16 cellular contexts compared by ENCODE assay signal in genomic region chr17:48719642-48720262, GRCh38. TPM values are rescaled to one million over a fixed set of nuclear protein-coding genes. Genes with fewer than 3 reads are reported as not detected.
A peak's percentile ranks its signal among the peaks of the same experiment; 100 is the strongest.
DNase-seq lines count a peak whose midpoint lies in the region; ATAC-seq and TF ChIP-seq lines count a peak whose summit lies in the region.
"Had no signal": no experiment of that assay in that cellular context is flagged by ENCODE, and none has a peak within 500 bp of the region (broad histone marks: within the 10 kb centered on the region; RNA-seq: fewer than 3 reads in every experiment).

No MANE protein-coding gene starts in this region.

- H3K23ac ChIP-seq in mesendoderm (ENCODE audit: low read length) = peak overlapping the region; percentile 72

- H4K5ac ChIP-seq in mesendoderm (ENCODE audit: low read length) = no peak overlapping the region

- TF ChIP-seq CTCF in right atrium auricular region (IDR thresholded peaks at IDR 0.05) (no peak), MM.1S (IDR thresholded peaks at IDR 0.05; ENCODE audit: low read length) (no peak), left lung (IDR thresholded peaks at IDR 0.05) (no peak)

- DNase-seq in right cardiac atrium (no peak), right atrium auricular region (ENCODE audit: low spot score) (no peak), mesendoderm (peak; percentile 96), MM.1S (no peak), left lung (no peak)
- no peak for DNase-seq in activated T-helper 1 cell treated with anti-CD3 and anti-CD28 coated beads, Interleukin-12 subunit alpha, Interleukin-12 subunit beta, Interleukin-2, Interleukin-4 antibody, amounts not matched to agents 30 ng/mL and 10 ng/mL and 1 ng/mL, durations not matched to agents 14 hours and 24 hours and 36 hours (ENCODE audit: low spot score)
- DNase-seq: amniotic stem cell, NCI-H1048, NCI-H526 treated with DMSO at 0.1 percent for 48 hours, uterus had no signal

- peak overlapping the region; percentile 47 for H2AK5ac ChIP-seq in mesendoderm (ENCODE audit: low read length)

- peaks cover 90% of the 10 kb centered on the region for H3K27me3 Mint-ChIP-seq in activated T-helper 1 cell treated with anti-CD3 and anti-CD28 coated beads, Interleukin-12 subunit alpha, Interleukin-12 subunit beta, Interleukin-2, Interleukin-4 antibody, amounts not matched to agents 30 ng/mL and 10 ng/mL and 1 ng/mL, durations not matched to agents 14 hours and 24 hours and 36 hours (ENCODE audit: insufficient read depth)

- H2BK15ac ChIP-seq in mesendoderm (replicated peaks; ENCODE audit: low read depth) = no peak overlapping the region

- no peaks in the 10 kb centered on the region for H3K79me1 ChIP-seq in mesendoderm (ENCODE audit: low read length)

- no peak overlapping the region for H2BK120ac ChIP-seq in mesendoderm (ENCODE audit: low read depth, low read length)

- H3K9me3 ChIP-seq in right cardiac atrium (ENCODE audit: control insufficient read depth, low read length) (no peaks in the 10 kb centered on the region), right atrium auricular region (no peaks in the 10 kb centered on the region), MM.1S (replicated peaks; ENCODE audit: insufficient read depth, low read length) (no peaks in the 10 kb centered on the region), left lung (no peaks in the 10 kb centered on the region)
- H3K9me3 ChIP-seq: uterus had no signal

- H3K79me2 ChIP-seq in mesendoderm (ENCODE audit: control insufficient read depth, insufficient read depth, low read length) = no peaks in the 10 kb centered on the region
- H3K79me2 ChIP-seq in MM.1S (ENCODE audit: low read length) = no peaks in the 10 kb centered on the region

- H4K8ac ChIP-seq in mesendoderm (ENCODE audit: low read depth, low read length) = no peak overlapping the region

- peak overlapping the region; percentile 65 for H3K27ac Mint-ChIP-seq in activated T-helper 1 cell treated with anti-CD3 and anti-CD28 coated beads, Interleukin-12 subunit alpha, Interleukin-12 subunit beta, Interleukin-2, Interleukin-4 antibody, amounts not matched to agents 30 ng/mL and 10 ng/mL and 1 ng/mL, durations not matched to agents 14 hours and 24 hours and 36 hours

- H3K36me3 ChIP-seq in right atrium auricular region = no peaks in the 10 kb centered on the region
- H3K36me3 ChIP-seq in mesendoderm (ENCODE audit: control insufficient read depth, insufficient read depth, low read length) = no peaks in the 10 kb centered on the region
- H3K36me3 ChIP-seq in MM.1S (replicated peaks; ENCODE audit: insufficient read depth, low read length) = no peaks in the 10 kb centered on the region
- no peaks in the 10 kb centered on the region for H3K36me3 ChIP-seq in left lung
- H3K36me3 ChIP-seq: BLaER1 treated with 17β-estradiol and CSF1 and Interleukin-3, amounts not matched to agents 10 nM and 100 nM; uterus had no signal

- H3K4me1 ChIP-seq in right cardiac atrium (ENCODE audit: control insufficient read depth, insufficient read depth, low read length) = no peaks in the 10 kb centered on the region
- H3K4me1 ChIP-seq in right atrium auricular region = peaks cover 0 to 31% of the 10 kb centered on the region in 2 donors
- peaks cover 2% of the 10 kb centered on the region for H3K4me1 ChIP-seq in mesendoderm (ENCODE audit: control insufficient read depth, low read depth, low read length)
- no peaks in the 10 kb centered on the region for H3K4me1 ChIP-seq in MM.1S (ENCODE audit: low read length)
- H3K4me1 ChIP-seq in left lung = peaks cover 7 to 32% of the 10 kb centered on the region in 2 donors
- H3K4me1 ChIP-seq: uterus had no signal

- peak overlapping the region; percentile 83 for H3K9ac ChIP-seq in mesendoderm (ENCODE audit: low read length)
- no peak overlapping the region for H3K9ac ChIP-seq in MM.1S (ENCODE audit: low read length)
- H3K9ac ChIP-seq: BLaER1 treated with 17β-estradiol and CSF1 and Interleukin-3, amounts not matched to agents 10 nM and 100 nM had no signal

- H3K36me3 Mint-ChIP-seq in activated T-helper 1 cell treated with anti-CD3 and anti-CD28 coated beads, Interleukin-12 subunit alpha, Interleukin-12 subunit beta, Interleukin-2, Interleukin-4 antibody, amounts not matched to agents 30 ng/mL and 10 ng/mL and 1 ng/mL, durations not matched to agents 14 hours and 24 hours and 36 hours (ENCODE audit: low read depth) = peaks cover 1% of the 10 kb centered on the region

- H3K4me2 ChIP-seq in mesendoderm (ENCODE audit: low read length) (peak overlapping the region; percentile 29), MM.1S (ENCODE audit: low read depth, low read length) (no peak overlapping the region)

- H3K56ac ChIP-seq in mesendoderm (ENCODE audit: low read length) = peak overlapping the region; percentile 89

- H3K4me1 Mint-ChIP-seq in activated T-helper 1 cell treated with anti-CD3 and anti-CD28 coated beads, Interleukin-12 subunit alpha, Interleukin-12 subunit beta, Interleukin-2, Interleukin-4 antibody, amounts not matched to agents 30 ng/mL and 10 ng/mL and 1 ng/mL, durations not matched to agents 14 hours and 24 hours and 36 hours (ENCODE audit: low read depth) = peaks cover 15% of the 10 kb centered on the region

- peak overlapping the region; percentile 38 for H3K4ac ChIP-seq in mesendoderm (ENCODE audit: low read depth, low read length)

- no peaks in the 10 kb centered on the region for H3K9me2 ChIP-seq in MM.1S (replicated peaks; ENCODE audit: insufficient read depth, low read length)

- intact Hi-C loops in right cardiac atrium (cut with DNase I) = loop anchor here in 2 of 4 donors (10.0 kb wide), 1 partner anchor 165 kb away; no protein-coding TSS in a partner anchor
- intact Hi-C loops in activated T-helper 1 cell treated with anti-CD3 and anti-CD28 coated beads, Interleukin-12 subunit alpha, Interleukin-12 subunit beta, Interleukin-2, Interleukin-4 antibody, amounts not matched to agents 30 ng/mL and 10 ng/mL and 1 ng/mL, durations not matched to agents 14 hours and 24 hours and 36 hours (cut with micrococcal nuclease) = loop anchor here (5.0 to 10.0 kb wide), 2 partner anchors 47 to 75 kb away; no protein-coding TSS in a partner anchor
- intact Hi-C loops in left lung (cut with DNase I) = loop anchor here in 1 of 2 donors (10.0 kb wide), 2 partner anchors 75 to 275 kb away; partner anchors contain the start of gene IGF2BP1

- peak overlapping the region; percentile 31 for H2BK5ac ChIP-seq in mesendoderm (ENCODE audit: low read length)

- peak overlapping the region; percentile 3 for H3K4me3 ChIP-seq in right cardiac atrium (ENCODE audit: low read length)
- H3K4me3 ChIP-seq in right atrium auricular region = no peak overlapping the region
- no peak overlapping the region for H3K4me3 ChIP-seq in mesendoderm (ENCODE audit: low read length)
- H3K4me3 ChIP-seq in MM.1S (ENCODE audit: low read length) = no peak overlapping the region
- no peak overlapping the region for H3K4me3 ChIP-seq in left lung
- H3K4me3 ChIP-seq: uterus had no signal

- H3K9me3 Mint-ChIP-seq in activated T-helper 1 cell treated with anti-CD3 and anti-CD28 coated beads, Interleukin-12 subunit alpha, Interleukin-12 subunit beta, Interleukin-2, Interleukin-4 antibody, amounts not matched to agents 30 ng/mL and 10 ng/mL and 1 ng/mL, durations not matched to agents 14 hours and 24 hours and 36 hours = no peaks in the 10 kb centered on the region

- no peaks in the 10 kb centered on the region for H4K20me1 ChIP-seq in MM.1S (ENCODE audit: insufficient read depth, low read length)

- no peaks in the 10 kb centered on the region for H3F3A ChIP-seq in MM.1S (ENCODE audit: insufficient read depth, low read length)

- H3K4me3 Mint-ChIP-seq in activated T-helper 1 cell treated with anti-CD3 and anti-CD28 coated beads, Interleukin-12 subunit alpha, Interleukin-12 subunit beta, Interleukin-2, Interleukin-4 antibody, amounts not matched to agents 30 ng/mL and 10 ng/mL and 1 ng/mL, durations not matched to agents 14 hours and 24 hours and 36 hours = no peak overlapping the region

- H3K27ac ChIP-seq in right cardiac atrium (ENCODE audit: low read length) (no peak overlapping the region), right atrium auricular region (no peak overlapping the region), mesendoderm (ENCODE audit: low read depth, low read length) (peak overlapping the region; percentile 97), MM.1S (ENCODE audit: low read length) (no peak overlapping the region), left lung (no peak overlapping the region)
- H3K27ac ChIP-seq: BLaER1 treated with 17β-estradiol and CSF1 and Interleukin-3, amounts not matched to agents 10 nM and 100 nM; HL-60; uterus had no signal

- no peak overlapping the region for H2AFZ ChIP-seq in MM.1S (ENCODE audit: low read length)

- WGBS in right cardiac atrium = 7% methylated on average over 37 of the region's 37 CpGs
- no CpG with 5 or more reads among the region's 37 CpGs for WGBS in mesendoderm (ENCODE audit: extremely low coverage, insufficient coverage, low lambda C conversion rate)

- H3K18ac ChIP-seq in mesendoderm (ENCODE audit: low read length) = peak overlapping the region; percentile 29

- H3K27me3 ChIP-seq in right cardiac atrium (ENCODE audit: control insufficient read depth, insufficient read depth) (peaks cover 4% of the 10 kb centered on the region), right atrium auricular region (peaks cover 71 to 81% of the 10 kb centered on the region in 2 donors), mesendoderm (ENCODE audit: insufficient read depth, low read length, poor library complexity) (peaks cover under 1% of the 10 kb centered on the region), MM.1S (replicated peaks; ENCODE audit: insufficient read depth, low read length) (peaks cover 70% of the 10 kb centered on the region), left lung (peaks cover 99 to 100% of the 10 kb centered on the region in 2 donors)

- ATAC-seq in right cardiac atrium (no peak), GM21529 (IDR thresholded peaks at IDR 0.05; ENCODE audit: unreplicated experiment) (no peak), GM18519 (IDR thresholded peaks at IDR 0.05; ENCODE audit: low FRiP score, unreplicated experiment) (no peak), left lung (no peak)

RNA-seq across cellular contexts. Expression of gene PRAC1, which starts 2.6 kb away (rescaled TPM):
- total RNA-seq in right cardiac atrium = not detected
- not detected for polyA plus RNA-seq in right cardiac atrium
- not detected for total RNA-seq in right atrium auricular region
- not detected in 2 replicates for total RNA-seq in activated T-helper 1 cell treated with anti-CD3 and anti-CD28 coated beads, Interleukin-12 subunit alpha, Interleukin-12 subunit beta, Interleukin-2, Interleukin-4 antibody, amounts not matched to agents 30 ng/mL and 10 ng/mL and 1 ng/mL, durations not matched to agents 14 hours and 24 hours and 36 hours
- 3.5 TPM for polyA plus RNA-seq in mesendoderm (2013, experiment 1 of 2)
- polyA plus RNA-seq in mesendoderm (2013, experiment 2 of 2) = 2.9 TPM
- not detected for total RNA-seq in left lung
- total RNA-seq: mononuclear cell, SK-MEL-5, uterus had no signal

RNA-seq across cellular contexts. Expression of gene PRAC2, which starts 3.2 kb away (rescaled TPM):
- not detected for total RNA-seq in right cardiac atrium
- not detected for polyA plus RNA-seq in right cardiac atrium
- total RNA-seq in right atrium auricular region = not detected
- not detected in 2 replicates for total RNA-seq in activated T-helper 1 cell treated with anti-CD3 and anti-CD28 coated beads, Interleukin-12 subunit alpha, Interleukin-12 subunit beta, Interleukin-2, Interleukin-4 antibody, amounts not matched to agents 30 ng/mL and 10 ng/mL and 1 ng/mL, durations not matched to agents 14 hours and 24 hours and 36 hours
- polyA plus RNA-seq in mesendoderm (2013, experiment 1 of 2) = 0.69 TPM
- polyA plus RNA-seq in mesendoderm (2013, experiment 2 of 2) = 0.32 TPM
- total RNA-seq in left lung = not detected
- total RNA-seq: mononuclear cell, uterus had no signal

RNA-seq across cellular contexts. Expression of gene HOXB13, which starts 8.8 kb away (rescaled TPM):
- total RNA-seq in right cardiac atrium (not detected), right atrium auricular region (not detected), left lung (not detected)
- polyA plus RNA-seq in right cardiac atrium = not detected
- not detected in 2 replicates for total RNA-seq in activated T-helper 1 cell treated with anti-CD3 and anti-CD28 coated beads, Interleukin-12 subunit alpha, Interleukin-12 subunit beta, Interleukin-2, Interleukin-4 antibody, amounts not matched to agents 30 ng/mL and 10 ng/mL and 1 ng/mL, durations not matched to agents 14 hours and 24 hours and 36 hours
- polyA plus RNA-seq in mesendoderm (2013, experiment 1 of 2) = 0.04 TPM
- polyA plus RNA-seq in mesendoderm (2013, experiment 2 of 2) = 0.01 TPM
- total RNA-seq: mononuclear cell, uterus had no signal
